Comparison of ENCODE assay signal across 17 cellular contexts in the genomic region with DNA sequence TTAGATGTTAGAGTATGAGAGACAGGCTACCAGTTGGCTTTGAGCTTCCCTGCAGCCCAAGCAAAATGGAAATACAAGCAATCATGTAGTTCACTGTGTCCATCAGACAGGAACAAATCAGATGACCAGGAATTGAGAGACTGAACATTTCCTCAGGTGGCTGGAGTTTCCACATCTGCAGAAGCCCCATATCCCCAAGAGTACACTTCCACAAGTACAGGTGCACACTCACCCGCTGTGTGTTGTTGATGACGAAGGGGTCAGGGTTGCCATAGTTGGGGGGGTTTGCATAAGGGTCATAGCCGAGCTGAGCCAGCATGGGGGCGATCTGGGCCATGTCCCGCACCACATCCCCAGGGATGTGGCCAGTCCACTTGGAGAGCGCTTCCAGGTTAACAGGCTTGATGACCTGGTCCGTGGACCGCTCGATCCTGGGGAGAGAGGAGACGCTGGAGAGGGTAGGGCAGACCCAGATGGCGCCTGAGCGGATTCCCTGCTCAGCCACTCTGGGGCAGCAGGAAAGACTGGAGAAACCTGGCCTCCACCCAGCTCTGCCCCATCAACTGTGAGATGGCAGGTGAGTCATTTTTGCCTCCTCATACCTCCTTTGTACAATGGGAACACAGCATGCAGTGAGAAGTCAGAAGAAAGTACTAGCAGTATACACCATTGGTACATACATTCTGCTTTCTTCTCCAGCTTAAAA. TPM values are rescaled to one million over a fixed set of nuclear protein-coding genes. Genes with fewer than 3 reads are reported as not detected.
DNase-seq lines count a peak whose midpoint lies in the region; ATAC-seq, FAIRE-seq and TF ChIP-seq lines count a peak whose summit lies in the region.
"Had no signal": no experiment of that assay in that cellular context is flagged by ENCODE, and none has a peak within 500 bp of the region (broad histone marks: within the 10 kb centered on the region; RNA-seq: fewer than 3 reads in every experiment).

No MANE protein-coding gene starts in this region.

- no peak for FAIRE-seq in bronchial epithelial cell (lab: Jason Lieb, UNC)
- no peak for FAIRE-seq in pancreas (lab: Jason Lieb, UNC)

- H3K4me1 ChIP-seq in DOHH2 (ENCODE audit: control insufficient read depth, low read length) (peaks cover 97% of the 10 kb centered on the region), pancreas (peaks cover 0 to 15% (median 5%) of the 10 kb centered on the region in 3 donors)
- H3K4me1 ChIP-seq: prostate gland had no signal

- peak overlapping the region; percentile 78 for H3K4me3 ChIP-seq in DOHH2 (ENCODE audit: low read length)
- H3K4me3 ChIP-seq in bronchial epithelial cell (ENCODE audit: low read depth, low read length): no peak overlapping the region
- no peak overlapping the region for H3K4me3 ChIP-seq in pancreas
- H3K4me3 ChIP-seq: Peyer's patch, prostate gland had no signal

- peak overlapping the region; percentile 99 for H3K27ac ChIP-seq in DOHH2 (ENCODE audit: low read depth, low read length)
- peak overlapping the region in 2 of 4 donors; percentile 58 to 67 for H3K27ac ChIP-seq in pancreas
- H3K27ac ChIP-seq: prostate gland had no signal

- peaks cover 69% of the 10 kb centered on the region for H3K36me3 ChIP-seq in DOHH2 (ENCODE audit: control insufficient read depth, low read length)
- peaks cover 14% of the 10 kb centered on the region for H3K36me3 ChIP-seq in bronchial epithelial cell (ENCODE audit: control insufficient read depth, insufficient read depth, low read length)
- peaks cover 2 to 58% (median 11%) of the 10 kb centered on the region in 3 donors for H3K36me3 ChIP-seq in pancreas
- H3K36me3 ChIP-seq: prostate gland had no signal

- peak overlapping the region; percentile 94 for H3K4me2 ChIP-seq in DOHH2 (ENCODE audit: low read length)

- peaks cover 49% of the 10 kb centered on the region for H3F3A ChIP-seq in DOHH2 (ENCODE audit: control insufficient read depth, insufficient read depth)

- WGBS in pancreas, 2 donors: 71 to 74% methylated on average over 12 of the region's 12 CpGs

- H3K9me3 ChIP-seq in DOHH2 (ENCODE audit: control insufficient read depth, insufficient read depth, low read length): no peaks in the 10 kb centered on the region
- no peaks in the 10 kb centered on the region for H3K9me3 ChIP-seq in pancreas
- H3K9me3 ChIP-seq: Peyer's patch, prostate gland had no signal

- peaks cover 66% of the 10 kb centered on the region for H3K79me2 ChIP-seq in DOHH2 (ENCODE audit: control insufficient read depth, low read length)

- DNase-seq in M059J (ENCODE audit: low read depth) (peak; percentile 23), bronchial epithelial cell (ENCODE audit: low read depth) (peak; percentile 54), pancreas (peak in 4 of 6 donors; percentile 60 to 77 (median 72)), foreskin melanocyte (no peak), GF-D8 (lab: John Stamatoyannopoulos, UW) (no peak), epidermal melanocyte (ENCODE audit: insufficient read length, low spot score) (no peak), sciatic nerve (ENCODE audit: low spot score) (no peak)
- DNase-seq: activated naive CD4-positive, alpha-beta T cell treated with anti-CD3 and anti-CD28 coated beads, Interleukin-2, amount 10 ng/mL, durations not matched to agents 7 days and 5 days; AML-193; left ventricle myocardium superior; MM.1S; NCI-H1930; NCI-H526 treated with DMSO at 0.1 percent for 48 hours; T-cell had no signal

- H3K27me3 ChIP-seq in DOHH2 (ENCODE audit: control insufficient read depth, low read length) (no peaks in the 10 kb centered on the region), bronchial epithelial cell (ENCODE audit: control insufficient read depth, insufficient read depth, low read length) (no peaks in the 10 kb centered on the region), pancreas (no peaks in the 10 kb centered on the region)
- H3K27me3 ChIP-seq: Peyer's patch had no signal

- H3K9me2 ChIP-seq in DOHH2 (replicated peaks; ENCODE audit: control insufficient read depth, low read length): no peaks in the 10 kb centered on the region

- ATAC-seq in pancreas: peak; percentile 49 to 66 (median 58)
- no peak for ATAC-seq in sciatic nerve
- ATAC-seq: left ventricle myocardium superior, T-cell had no signal

- intact Hi-C loops in pancreas (cut with DNase I) (no loop called here), sciatic nerve (cut with DNase I) (no loop called here)

- H4K20me1 ChIP-seq in DOHH2 (ENCODE audit: control insufficient read depth, insufficient read depth, low read depth, low read length): no peaks in the 10 kb centered on the region

- peak; percentile 20 for TF ChIP-seq CTCF in DOHH2 (IDR thresholded peaks at IDR 0.05; ENCODE audit: low read depth, low read length, poor library complexity, severe bottlenecking)
- no peak for TF ChIP-seq CTCF in bronchial epithelial cell (IDR thresholded peaks at IDR 0.05; ENCODE audit: insufficient read depth, low read length, severe bottlenecking)
- TF ChIP-seq CTCF in pancreas (IDR thresholded peaks at IDR 0.05): no peak

RNA-seq across cellular contexts. Expression of gene TFIP11, which starts 23.9 kb away (rescaled TPM):
- 15.4 and 19.1 TPM in 2 replicates for total RNA-seq in M059J (2014; rRNA removed; shearing (Covaris generic))
- total RNA-seq in bronchial epithelial cell (30.9 and 36.9 TPM in 2 replicates), pancreas (10 to 100 TPM; 11.0 to 24.2 (median 15.7) TPM), sciatic nerve (28.0 TPM)
- 10 to 100 TPM; 20.5 to 26.7 TPM for polyA plus RNA-seq in pancreas

RNA-seq across cellular contexts. Expression of gene SRRD, which starts 52.5 kb away (rescaled TPM):
- total RNA-seq in M059J (2014; rRNA removed; shearing (Covaris generic)): 20.1 and 24.0 TPM in 2 replicates
- total RNA-seq in bronchial epithelial cell: 13.3 and 26.6 TPM in 2 replicates
- total RNA-seq in pancreas: 10 to 100 TPM in 4 of 6 donors, 1 to 10 TPM in 2; 9.5 to 13.6 (median 10.8) TPM
- 10 to 100 TPM in 1 of 2 donors, 1 to 10 TPM in 1; 6.3 to 11.2 TPM for polyA plus RNA-seq in pancreas
- total RNA-seq in sciatic nerve: 16.5 TPM

RNA-seq across cellular contexts. Expression of gene HPS4, which starts 52.6 kb away (rescaled TPM):
- total RNA-seq in M059J (2014; rRNA removed; shearing (Covaris generic)): 16.3 and 20.5 TPM in 2 replicates
- 28.3 and 29.5 TPM in 2 replicates for total RNA-seq in bronchial epithelial cell
- 10 to 100 TPM; 14.4 to 24.7 (median 19.6) TPM for total RNA-seq in pancreas
- 10 to 100 TPM; 20.5 to 29.5 TPM for polyA plus RNA-seq in pancreas
- total RNA-seq in sciatic nerve: 42.2 TPM

RNA-seq across cellular contexts. Expression of gene TPST2, which starts 53.7 kb away (rescaled TPM):
- 24.5 and 34.8 TPM in 2 replicates for total RNA-seq in M059J (2014; rRNA removed; shearing (Covaris generic))
- 18.4 and 24.1 TPM in 2 replicates for total RNA-seq in bronchial epithelial cell
- total RNA-seq in pancreas: 100 to 1,000 TPM; 156 to 534 (median 212) TPM
- 100 to 1,000 TPM in 1 of 2 donors, 10 to 100 TPM in 1; 91.4 to 135 TPM for polyA plus RNA-seq in pancreas
- total RNA-seq in sciatic nerve: 26.6 TPM

Comparison
In these comparisons a context has a peak if more than half of its experiments do, and no peak if none do; other contexts are left out.
1. DNase-seq: peak in M059J (single experiment), bronchial epithelial cell (single experiment) and pancreas (4 of 6); none in foreskin melanocyte (single experiment), GF-D8 (single experiment), epidermal melanocyte (single experiment) and sciatic nerve (single experiment).